ENCODE assay signal across 19 cellular contexts in the genomic region with DNA sequence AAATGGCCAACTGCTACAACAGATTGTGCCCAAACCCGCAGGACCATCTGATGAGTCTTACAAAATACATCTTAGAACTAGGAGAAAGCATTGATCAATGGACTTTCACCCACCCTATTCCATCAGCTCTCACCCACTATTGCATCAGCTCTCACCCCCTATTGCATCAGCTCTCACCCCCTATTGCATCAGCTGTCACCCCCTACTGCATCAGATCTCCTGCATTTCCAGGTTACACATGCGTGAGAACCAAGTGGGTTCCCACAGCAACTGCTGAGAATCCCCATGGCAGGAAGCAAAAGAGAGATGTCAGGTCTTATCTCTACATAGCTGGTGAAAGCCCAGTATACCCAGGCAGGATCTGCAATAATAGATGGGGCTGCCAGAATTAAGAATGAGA.
"Had no signal": no experiment of that assay in that cellular context is flagged by ENCODE, and none has a peak within 500 bp of the region (broad histone marks: within the 10 kb centered on the region; RNA-seq: fewer than 3 reads in every experiment).

No MANE protein-coding gene starts in this region.

- H3K27ac ChIP-seq: body of pancreas, gastrocnemius medialis, left lung, sigmoid colon, thoracic aorta had no signal

- DNase-seq: activated CD4-positive, alpha-beta T cell treated with anti-CD3 and anti-CD28 coated beads for 36 hours; activated CD4-positive, alpha-beta T cell treated with anti-CD3 and anti-CD28 coated beads, Interleukin-2, amount 50 U/mL, for 4 hours; activated effector memory CD4-positive, alpha-beta T cell treated with Interleukin-2 at 50 U/mL for 16 hours; activated naive CD4-positive, alpha-beta T cell treated with anti-CD3 and anti-CD28 coated beads for 36 hours; body of pancreas; dermis blood vessel endothelial cell; effector CD8-positive, alpha-beta T cell; gastrocnemius medialis; hippocampal formation; kidney glomerular epithelial cell; left lung; natural killer cell; sigmoid colon; stimulated activated CD4-positive, alpha-beta T cell treated with anti-CD3 and anti-CD28 coated beads, Interleukin-2, amount 100 ng/mL, for 48 hours; stimulated activated CD8-positive, alpha-beta memory T cell treated with anti-CD3 and anti-CD28 coated beads, Interleukin-4, amount 100 ng/mL, for 48 hours; stimulated activated naive B cell treated with anti-CD40 and anti-IgM and Interleukin-4, amounts not matched to agents 10 μg/mL and 1 μg/mL and 100 μg/mL, for 72 hours had no signal

- H3K36me3 ChIP-seq: gastrocnemius medialis, left lung, sigmoid colon, thoracic aorta had no signal

- H3K9me3 ChIP-seq: body of pancreas, gastrocnemius medialis, left lung, sigmoid colon, thoracic aorta had no signal

- ATAC-seq: activated CD4-positive, alpha-beta T cell treated with anti-CD3 and anti-CD28 coated beads for 36 hours; activated T-cell treated with anti-CD3 and anti-CD28 coated beads, Interleukin-2, amount 50 U/mL, for 72 hours; body of pancreas; gastrocnemius medialis; left lung; natural killer cell; stimulated activated naive B cell treated with anti-CD40 and anti-IgM and Interleukin-4, amounts not matched to agents 10 μg/mL and 1 μg/mL and 100 μg/mL, for 72 hours; WTC11 had no signal

- H3K4me1 ChIP-seq: body of pancreas, gastrocnemius medialis, left lung, sigmoid colon had no signal

- H3K4me3 ChIP-seq: body of pancreas, gastrocnemius medialis, left lung, sigmoid colon, thoracic aorta had no signal

- H3K27me3 ChIP-seq: body of pancreas, gastrocnemius medialis, left lung, sigmoid colon had no signal
